ENCODE assay signal across 28 cellular contexts in genomic region chr12:46603776-46604456, GRCh38.
"Had no signal": no experiment of that assay in that cellular context is flagged by ENCODE, and none has a peak within 500 bp of the region (broad histone marks: within the 10 kb centered on the region; RNA-seq: fewer than 3 reads in every experiment).

No MANE protein-coding gene starts in this region.

- ATAC-seq: activated CD4-positive, CD25-positive, alpha-beta regulatory T cell treated with anti-CD3 and anti-CD28 coated beads, Interleukin-2, amount 50 U/mL, for 24 hours; activated CD8-positive, alpha-beta T cell treated with anti-CD3 and anti-CD28 coated beads for 36 hours; activated T-cell treated with anti-CD3 and anti-CD28 coated beads, Interleukin-2, amount 50 U/mL, for 4 hours; activated T-helper 17 cell treated with anti-CD3 and anti-CD28 coated beads, Interleukin-2, amount 50 U/mL, for 72 hours; esophagus mucosa; gastrocnemius medialis; heart left ventricle; T-helper 17 cell had no signal

- H3K27ac ChIP-seq: brain microvascular endothelial cell, coronary artery, dorsolateral prefrontal cortex, gastrocnemius medialis, heart left ventricle, WERI-Rb-1 had no signal

- H3K4me3 ChIP-seq: coronary artery, dorsolateral prefrontal cortex, gastrocnemius medialis, heart left ventricle had no signal

- H3K27me3 ChIP-seq: brain microvascular endothelial cell, dorsolateral prefrontal cortex, gastrocnemius medialis, heart left ventricle had no signal

- H3K36me3 ChIP-seq: brain microvascular endothelial cell, gastrocnemius medialis, heart left ventricle, WERI-Rb-1 had no signal

- DNase-seq: activated B cell treated with CpG ODN at 0.5 μM for 24 hours; activated CD4-positive, alpha-beta T cell treated with anti-CD3 and anti-CD28 coated beads for 48 hours; activated CD4-positive, alpha-beta T cell treated with anti-CD3 and anti-CD28 coated beads, Interleukin-2, amount 50 U/mL, for 1 hour; activated CD4-positive, alpha-beta T cell treated with anti-CD3 and anti-CD28 coated beads, Interleukin-2, amount 50 U/mL, for 48 hours; activated CD8-positive, alpha-beta memory T cell treated with anti-CD3 and anti-CD28 coated beads for 24 hours; activated CD8-positive, alpha-beta T cell treated with anti-CD3 and anti-CD28 coated beads for 36 hours; activated effector memory CD4-positive, alpha-beta T cell treated with Interleukin-2 at 50 U/mL for 16 hours; activated gamma-delta T cell treated with Interleukin-2 at 50 U/mL for 16 hours; activated naive CD4-positive, alpha-beta T cell treated with anti-CD3 and anti-CD28 coated beads, Interleukin-2, amount 50 U/mL, for 16 hours; activated naive CD4-positive, alpha-beta T cell treated with Interleukin-2 at 50 U/mL for 16 hours; activated T-cell treated with anti-CD3 and anti-CD28 coated beads, Interleukin-2, amount 50 U/mL, for 4 hours; amniotic stem cell; anterior cingulate cortex; brain microvascular endothelial cell; dorsolateral prefrontal cortex; effector memory CD4-positive, alpha-beta T cell; endodermal cell; foreskin fibroblast; gastrocnemius medialis; glutamatergic neuron; heart left ventricle; T-helper 17 cell; T1000; WERI-Rb-1 had no signal
